Comparison of ENCODE assay signal across 8 cellular contexts in genomic region chr9:35072461-35073275, GRCh38. TPM values are rescaled to one million over a fixed set of nuclear protein-coding genes. Genes with fewer than 3 reads are reported as not detected.
DNase-seq lines count a peak whose midpoint lies in the region; ATAC-seq and TF ChIP-seq lines count a peak whose summit lies in the region.

VCP (minus strand) TSS chr9:35072625; CDS start chr9:35072353, 272 bp downstream.

- H3K27ac ChIP-seq in left lung, result peak within 1 kb of the TSS; percentile 100

- H3K4me3 Mint-ChIP-seq in CD14-positive monocyte, result peak within 1 kb of the TSS; percentile 89 to 91

- ATAC-seq in GM19397 (IDR thresholded peaks at IDR 0.05; ENCODE audit: unreplicated experiment) (peak; percentile 82), HG03571 (IDR thresholded peaks at IDR 0.05; ENCODE audit: unreplicated experiment) (peak; percentile 83), left lung (peak; percentile 93)

- H3K4me3 ChIP-seq in left lung, result peak within 1 kb of the TSS; percentile 98

- peak within 1 kb of the TSS; percentile 95 to 99 (median 98) for H3K27ac Mint-ChIP-seq in CD14-positive monocyte

- peaks cover 14 to 30% of the 10 kb centered on the region in 2 donors for H3K36me3 Mint-ChIP-seq in CD14-positive monocyte

- peaks cover 33% of the 10 kb centered on the region for H3K4me1 Mint-ChIP-seq in CD14-positive monocyte

- H3K9me3 Mint-ChIP-seq in CD14-positive monocyte, result no peaks in the 10 kb centered on the region

- TF ChIP-seq CTCF in CD14-positive monocyte (IDR thresholded peaks at IDR 0.05) (no peak), left lung (IDR thresholded peaks at IDR 0.05) (no peak)

- no peaks in the 10 kb centered on the region for H3K9me3 ChIP-seq in left lung

- DNase-seq in CD14-positive monocyte (ENCODE audit: low spot score), result peak; percentile 97
- peak; percentile 99 for DNase-seq in NCI-H82 (lab: John Stamatoyannopoulos, UW)
- DNase-seq in activated CD4-positive, alpha-beta T cell treated with anti-CD3 and anti-CD28 coated beads, Interleukin-2, amount 50 U/mL, for 48 hours, result peak; percentile 95 to 97
- peak; percentile 100 for DNase-seq in dermis blood vessel endothelial cell
- DNase-seq in left lung, result peak; percentile 97 to 99
- peak; percentile 96 for DNase-seq in stimulated activated CD4-positive, alpha-beta T cell treated with anti-CD3 and anti-CD28 coated beads, Interleukin-4, amount 100 ng/mL, for 1 hour

- H3K36me3 ChIP-seq in left lung, result peaks cover 0 to 36% of the 10 kb centered on the region in 2 donors

- intact Hi-C loops in CD14-positive monocyte (cut with micrococcal nuclease), result loop anchor here (5.0 to 10.0 kb wide), 3 partner anchors 40 to 88 kb away; partner anchors contain the start of gene DNAJB5 (in 1 of the 2)
- intact Hi-C loops in left lung (cut with DNase I), result no loop called here

- H3K27me3 Mint-ChIP-seq in CD14-positive monocyte (ENCODE audit: low read depth in 3 of 3), result peaks cover 0 to under 1% (median 0%) of the 10 kb centered on the region in 3 donors

- H3K27me3 ChIP-seq in left lung, result no peaks in the 10 kb centered on the region

- peaks cover 15 to 44% of the 10 kb centered on the region in 2 donors for H3K4me1 ChIP-seq in left lung

RNA-seq across cellular contexts. Expression of gene VCP, which starts in this region (rescaled TPM):
- polyA plus RNA-seq in CD14-positive monocyte, result 100 to 1,000 TPM; 130 to 180 TPM
- 409 and 588 TPM in 2 replicates for total RNA-seq in dermis blood vessel endothelial cell
- 100 to 1,000 TPM; 228 to 327 TPM for total RNA-seq in left lung

Comparison
In these comparisons a context has a peak if more than half of its experiments do, and no peak if none do; other contexts are left out.
1. Peak in every context shown above with its lines: DNase-seq, ATAC-seq, H3K4me3 ChIP-seq and H3K27ac ChIP-seq.
2. intact Hi-C loops: an anchor here in CD14-positive monocyte (5.0 to 10.0 kb wide); none called in left lung.